12 cellular contexts compared by ENCODE assay signal in the genomic region with DNA sequence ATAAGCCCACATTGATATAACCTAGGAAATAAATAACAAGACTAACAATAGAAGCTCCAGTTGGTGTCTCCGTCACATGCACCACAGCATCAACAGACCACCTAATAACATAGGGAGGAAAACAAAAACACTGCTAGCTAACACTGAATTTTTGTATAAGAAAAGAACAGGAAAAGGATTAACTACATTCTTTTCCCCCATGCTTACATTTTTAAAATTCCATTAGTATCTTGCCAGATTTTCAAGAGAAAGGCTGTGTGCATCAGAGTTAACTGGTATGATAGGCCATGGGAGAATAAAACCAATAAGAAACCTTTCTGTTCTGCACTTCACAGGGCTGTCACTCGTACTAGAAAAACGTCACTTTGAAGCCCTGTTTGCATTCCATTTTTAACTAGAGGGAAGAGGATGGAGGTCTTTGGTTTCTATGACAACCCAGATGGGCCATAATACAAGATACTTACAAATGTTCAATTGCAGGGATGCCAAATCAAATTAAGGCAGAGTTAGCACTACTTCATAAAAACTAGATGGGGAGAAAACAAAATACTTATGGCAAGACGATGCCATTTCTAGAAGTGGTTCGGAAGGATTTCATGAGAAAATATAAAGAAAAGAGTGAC.
DNase-seq lines count a peak whose midpoint lies in the region; ATAC-seq and TF ChIP-seq lines count a peak whose summit lies in the region.
"Had no signal": no experiment of that assay in that cellular context is flagged by ENCODE, and none has a peak within 500 bp of the region (broad histone marks: within the 10 kb centered on the region; RNA-seq: fewer than 3 reads in every experiment).

No MANE protein-coding gene starts in this region.

- ATAC-seq in GM19455 (IDR thresholded peaks at IDR 0.05; ENCODE audit: unreplicated experiment) = no peak
- ATAC-seq: sciatic nerve had no signal

- no peaks in the 10 kb centered on the region for H3K9me3 ChIP-seq in adipocyte (ENCODE audit: control insufficient read depth, low read length)

- DNase-seq in GM03348 (ENCODE audit: low spot score) (peak; percentile 54), adipocyte (ENCODE audit: low read depth) (peak; percentile 61), fibroblast of villous mesenchyme (ENCODE audit: low read depth) (peak; percentile 51), pulmonary artery endothelial cell (ENCODE audit: low read depth, low spot score) (peak; percentile 7), ureter (ENCODE audit: low spot score) (no peak), T-helper 9 cell (no peak), anterior cingulate cortex (lab: John Stamatoyannopoulos, UW) (no peak)
- DNase-seq: CD4-positive, alpha-beta memory T cell; islet precursor cell; NCI-H2107 had no signal

- TF ChIP-seq CTCF in fibroblast of villous mesenchyme (IDR thresholded peaks at IDR 0.05; ENCODE audit: insufficient read depth, low read depth, low read length) = no peak

- H3K27me3 ChIP-seq in adipocyte (replicated peaks; ENCODE audit: control insufficient read depth, insufficient read depth, low read length) = no peaks in the 10 kb centered on the region

- H3K4me1 ChIP-seq in adipocyte (ENCODE audit: control insufficient read depth, insufficient read depth, low read length) = peaks cover 30% of the 10 kb centered on the region

- peak overlapping the region; percentile 40 for H3K9ac ChIP-seq in adipocyte (ENCODE audit: low read length)

- no peaks in the 10 kb centered on the region for H3K36me3 ChIP-seq in adipocyte (ENCODE audit: control insufficient read depth, insufficient read depth, low read length, severe bottlenecking)

- no peak overlapping the region for H3K4me3 ChIP-seq in adipocyte (ENCODE audit: low read length)
- H3K4me3 ChIP-seq in fibroblast of villous mesenchyme (ENCODE audit: low read depth, low read length) = no peak overlapping the region

Comparison
In these comparisons a context has a peak if more than half of its experiments do, and no peak if none do; other contexts are left out.
1. DNase-seq: peak in GM03348 (single experiment), adipocyte (single experiment), fibroblast of villous mesenchyme (single experiment) and pulmonary artery endothelial cell (single experiment); none in ureter (single experiment), T-helper 9 cell (single experiment) and anterior cingulate cortex (0 of 58).